In the genomic region with DNA sequence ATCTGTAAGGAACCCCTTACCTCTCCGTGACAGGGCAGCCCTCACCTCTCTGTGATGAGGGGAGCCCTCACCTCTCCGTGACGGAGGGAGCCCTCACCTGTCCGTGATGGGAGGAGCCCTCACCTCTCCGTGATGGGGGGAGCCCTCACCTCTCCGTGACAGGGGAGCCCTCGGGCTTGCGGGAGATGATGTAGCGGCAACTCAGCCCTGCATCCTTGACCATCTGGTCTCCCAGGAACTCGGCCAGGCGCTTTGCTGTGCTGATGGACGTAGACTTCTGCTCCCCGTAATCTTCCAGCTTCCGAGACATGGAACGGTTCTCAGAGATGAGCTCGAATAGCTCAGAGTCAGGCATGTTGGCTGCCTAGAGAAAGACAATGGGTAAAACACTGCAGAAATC, we compare ENCODE assay signal across 33 cellular contexts. TPM values are rescaled to one million over a fixed set of nuclear protein-coding genes. Genes with fewer than 3 reads are reported as not detected.
"Had no signal": no experiment of that assay in that cellular context is flagged by ENCODE, and none has a peak within 500 bp of the region (broad histone marks: within the 10 kb centered on the region; RNA-seq: fewer than 3 reads in every experiment).

No MANE protein-coding gene starts in this region.

- H3K9ac ChIP-seq: neural progenitor cell had no signal

- H3K27me3 ChIP-seq: colonic mucosa, esophagus squamous epithelium, heart right ventricle, left lung, neural progenitor cell, ovary, right lobe of liver, suprapubic skin, thyroid gland, vagina had no signal

- H2AFZ ChIP-seq: neural progenitor cell had no signal

- H3K4me1 ChIP-seq: colonic mucosa, esophagus squamous epithelium, heart right ventricle, neural progenitor cell, suprapubic skin, thyroid gland, vagina had no signal

- DNase-seq: colonic mucosa; effector CD8-positive, alpha-beta T cell; erythroblast; esophagus squamous epithelium; foreskin melanocyte; glutamatergic neuron; heart right ventricle; hippocampal formation; left cardiac atrium; left lung; mesenchymal stem cell; mucosa of descending colon; naive B cell; occipital lobe; ovary; stimulated activated CD4-positive, alpha-beta T cell treated with anti-CD3 and anti-CD28 coated beads, Interleukin-12 subunit alpha, Interleukin-12 subunit beta, amount 100 ng/mL, for 4 hours; stimulated activated CD4-positive, alpha-beta T cell treated with anti-CD3 and anti-CD28 coated beads, Interleukin-1b, Interleukin-23, amount 100 ng/mL, for 48 hours; stimulated activated CD4-positive, alpha-beta T cell treated with anti-CD3 and anti-CD28 coated beads, Interleukin-4, amount 100 ng/mL, for 1 hour; stimulated activated CD8-positive, alpha-beta memory T cell treated with anti-CD3 and anti-CD28 coated beads, Interleukin-4, amount 100 ng/mL, for 48 hours; stimulated activated naive CD8-positive, alpha-beta T cell treated with anti-CD3 and anti-CD28 coated beads, Interleukin-15, amount 100 ng/mL, for 72 hours; thyroid gland; trophoblast cell had no signal

- H3K36me3 ChIP-seq: colonic mucosa, ovary had no signal

- ATAC-seq: left cardiac atrium; left lung; mucosa of descending colon; stimulated activated naive CD8-positive, alpha-beta T cell treated with anti-CD3 and anti-CD28 coated beads, Interleukin-15, amount 100 ng/mL, for 72 hours had no signal

- H3K4me3 ChIP-seq: colonic mucosa, esophagus squamous epithelium, heart right ventricle, left lung, mucosa of descending colon, neural progenitor cell, ovary, right lobe of liver, smooth muscle cell, suprapubic skin, thyroid gland, vagina had no signal

- H3K27ac ChIP-seq: colonic mucosa, esophagus squamous epithelium, heart right ventricle, left lung, neural progenitor cell, ovary, right lobe of liver, suprapubic skin, thyroid gland, vagina had no signal

- H3K4me2 ChIP-seq: neural progenitor cell, smooth muscle cell had no signal

- H3K9me3 ChIP-seq: colonic mucosa, esophagus squamous epithelium, heart right ventricle, left lung, mucosa of descending colon, ovary, right lobe of liver, suprapubic skin, thyroid gland, vagina had no signal

RNA-seq across cellular contexts. Expression of gene P2RX2, which starts 40.6 kb away (rescaled TPM):
- total RNA-seq: heart right ventricle, kidney epithelial cell, left cardiac atrium, left lung, lower leg skin, lung microvascular endothelial cell, occipital lobe, pulmonary artery endothelial cell, right lobe of liver, smooth muscle cell, suprapubic skin, vagina had no signal
- polyA plus RNA-seq: heart right ventricle, smooth muscle cell had no signal

RNA-seq across cellular contexts. Expression of gene LRCOL1, which starts 48.8 kb away (rescaled TPM):
- total RNA-seq: kidney epithelial cell, left cardiac atrium, lower leg skin, mesothelial cell of epicardium, mucosa of descending colon, occipital lobe, pulmonary artery endothelial cell, smooth muscle cell, suprapubic skin, ureter, vagina had no signal
- polyA plus RNA-seq: smooth muscle cell had no signal
